Comparison of ENCODE assay signal across 13 cellular contexts in the genomic region with DNA sequence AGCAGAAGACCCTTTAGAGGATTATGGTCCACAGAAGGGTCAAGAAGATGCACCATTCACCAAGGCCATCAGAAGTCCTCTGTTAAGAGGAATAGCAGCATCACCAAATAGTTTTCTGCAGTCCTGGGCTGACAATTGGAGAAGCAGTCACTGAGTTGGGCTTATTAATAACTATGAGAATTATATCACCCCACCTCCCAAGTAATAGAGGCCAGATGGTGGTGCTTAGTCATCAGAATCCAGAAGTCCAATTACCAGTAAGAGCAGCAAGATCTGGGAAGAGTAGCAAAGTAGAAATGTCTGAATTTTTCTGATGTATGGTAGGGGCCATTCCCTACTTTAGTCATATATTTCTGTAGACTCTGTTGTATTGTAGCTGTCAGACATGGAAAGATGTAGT. TPM values are rescaled to one million over a fixed set of nuclear protein-coding genes. Genes with fewer than 3 reads are reported as not detected.
"Had no signal": no experiment of that assay in that cellular context is flagged by ENCODE, and none has a peak within 500 bp of the region (broad histone marks: within the 10 kb centered on the region; RNA-seq: fewer than 3 reads in every experiment).

No MANE protein-coding gene starts in this region.

- H3K27me3 ChIP-seq: dorsolateral prefrontal cortex, neural progenitor cell, ovary, upper lobe of right lung had no signal

- ATAC-seq: stimulated activated naive CD8-positive, alpha-beta T cell treated with anti-CD3 and anti-CD28 coated beads, Interleukin-15, Interleukin-2, amounts not matched to agents 100 U/mL and 50 U/mL, for 24 hours; upper lobe of right lung had no signal

- H3K4me2 ChIP-seq: neural progenitor cell had no signal

- H3K9me3 Mint-ChIP-seq: activated T-helper 1 cell treated with anti-CD3 and anti-CD28 coated beads, Interleukin-12 subunit alpha, Interleukin-12 subunit beta, Interleukin-2, Interleukin-4 antibody, amounts not matched to agents 30 ng/mL and 10 ng/mL and 1 ng/mL, durations not matched to agents 14 hours and 24 hours and 36 hours had no signal

- H2AFZ ChIP-seq: neural progenitor cell had no signal

- H3K27ac ChIP-seq: dorsolateral prefrontal cortex, neural progenitor cell, ovary, upper lobe of right lung, WERI-Rb-1 had no signal

- H3K9ac ChIP-seq: neural progenitor cell had no signal

- H3K9me3 ChIP-seq: ovary, upper lobe of right lung had no signal

- H3K4me3 Mint-ChIP-seq: activated T-helper 1 cell treated with anti-CD3 and anti-CD28 coated beads, Interleukin-12 subunit alpha, Interleukin-12 subunit beta, Interleukin-2, Interleukin-4 antibody, amounts not matched to agents 30 ng/mL and 10 ng/mL and 1 ng/mL, durations not matched to agents 14 hours and 24 hours and 36 hours; mesothelial cell of epicardium; neural progenitor cell had no signal

- H3K4me1 ChIP-seq: upper lobe of right lung had no signal

- H3K36me3 ChIP-seq: neural progenitor cell, ovary, upper lobe of right lung, WERI-Rb-1 had no signal

- H3K4me3 ChIP-seq: dorsolateral prefrontal cortex, neural progenitor cell, ovary, upper lobe of right lung had no signal

- H3K27ac Mint-ChIP-seq: activated T-helper 1 cell treated with anti-CD3 and anti-CD28 coated beads, Interleukin-12 subunit alpha, Interleukin-12 subunit beta, Interleukin-2, Interleukin-4 antibody, amounts not matched to agents 30 ng/mL and 10 ng/mL and 1 ng/mL, durations not matched to agents 14 hours and 24 hours and 36 hours; mesothelial cell of epicardium; neural progenitor cell had no signal

- DNase-seq: activated CD4-positive, alpha-beta T cell treated with anti-CD3 and anti-CD28 coated beads for 48 hours; activated naive CD4-positive, alpha-beta T cell; dorsolateral prefrontal cortex; hippocampal formation; kidney glomerular epithelial cell; ovary; stimulated activated CD4-positive, alpha-beta T cell treated with anti-CD3 and anti-CD28 coated beads, Interleukin-2, amount 100 ng/mL, for 48 hours; stimulated activated naive CD8-positive, alpha-beta T cell treated with anti-CD3 and anti-CD28 coated beads, Interleukin-15, Interleukin-2, amounts not matched to agents 100 U/mL and 50 U/mL, for 24 hours; upper lobe of right lung; WERI-Rb-1 had no signal

RNA-seq across cellular contexts. Expression of a gene that starts 34.0 kb away (rescaled TPM):
- total RNA-seq: activated T-helper 1 cell treated with anti-CD3 and anti-CD28 coated beads, Interleukin-12 subunit alpha, Interleukin-12 subunit beta, Interleukin-2, Interleukin-4 antibody, amounts not matched to agents 30 ng/mL and 10 ng/mL and 1 ng/mL, durations not matched to agents 14 hours and 24 hours and 36 hours had no signal
